ENCODE assay signal across 8 cellular contexts in the genomic region with DNA sequence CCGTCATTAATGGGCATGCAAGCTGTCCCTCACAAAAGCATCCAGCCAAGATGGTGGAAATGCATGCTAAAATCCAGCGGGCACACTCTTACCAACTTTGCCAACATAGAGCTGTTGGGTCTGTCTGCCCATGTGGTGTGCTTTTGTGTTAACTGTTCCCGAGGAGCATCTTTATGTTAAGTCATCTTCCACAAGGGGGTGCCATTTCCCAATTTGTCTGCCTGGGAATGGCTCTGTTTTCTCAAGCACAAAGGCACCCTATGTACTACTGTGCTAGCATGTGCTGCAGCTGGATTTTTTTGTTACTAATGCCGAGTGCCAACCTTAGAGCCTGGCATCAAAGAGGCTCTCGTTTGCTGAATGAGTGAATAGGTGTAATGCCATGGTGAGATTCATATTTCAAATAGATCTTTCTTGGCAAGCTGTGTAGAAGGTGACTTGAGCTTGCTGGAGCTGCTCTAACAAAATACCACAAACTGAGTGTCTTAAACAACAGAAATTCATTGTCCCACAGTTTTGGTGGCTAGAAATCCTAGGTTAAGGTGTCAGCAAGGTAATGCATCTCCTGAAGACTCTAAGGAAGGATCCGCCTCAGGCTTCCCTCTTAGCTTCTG.
A peak's percentile ranks its signal among the peaks of the same experiment; 100 is the strongest.
DNase-seq lines count a peak whose midpoint lies in the region; ATAC-seq, FAIRE-seq and TF ChIP-seq lines count a peak whose summit lies in the region.

No MANE protein-coding gene starts in this region.

- WGBS in IMR-90 (ENCODE audit: extremely low coverage in 2 of 2, insufficient read length in 1 of 2), 2 experiments, result no CpG with 5 or more reads among the region's 6 CpGs

- H2BK120ac ChIP-seq in IMR-90 (ENCODE audit: low read depth, low read length), result no peak overlapping the region

- H3K4me3 Mint-ChIP-seq in GM23338, result no peak overlapping the region
- H3K4me3 Mint-ChIP-seq in stimulated activated memory B cell treated with anti-CD40 and anti-IgM and Interleukin-4, amounts not matched to agents 10 μg/mL and 1 μg/mL and 100 μg/mL, for 72 hours, result no peak overlapping the region

- H2AK5ac ChIP-seq in IMR-90 (ENCODE audit: low read depth, low read length), result peak overlapping the region; percentile 38; the same call in 1 of the 2 replicates

- H3K27me3 ChIP-seq in GM23338 (ENCODE audit: insufficient read depth) (no peaks in the 10 kb centered on the region), IMR-90 (ENCODE audit: control insufficient read depth, insufficient read depth, low read length) (no peaks in the 10 kb centered on the region), OCI-LY1 (ENCODE audit: insufficient read depth, low read length) (no peaks in the 10 kb centered on the region), brain microvascular endothelial cell (replicated peaks) (no peaks in the 10 kb centered on the region), keratinocyte (ENCODE audit: control insufficient read depth, extremely low read depth, insufficient read depth, low read length) (no peaks in the 10 kb centered on the region)

- no peaks in the 10 kb centered on the region for H3K36me3 ChIP-seq in GM23338 (ENCODE audit: insufficient read depth)
- no peaks in the 10 kb centered on the region; the same call in 1 of the 2 replicates for H3K36me3 ChIP-seq in IMR-90 (ENCODE audit: control insufficient read depth, insufficient read depth, low read length)
- H3K36me3 ChIP-seq in OCI-LY1 (ENCODE audit: insufficient read depth, low read length), result no peaks in the 10 kb centered on the region
- H3K36me3 ChIP-seq in brain microvascular endothelial cell (replicated peaks), result no peaks in the 10 kb centered on the region
- H3K36me3 ChIP-seq in keratinocyte (ENCODE audit: control insufficient read depth in 2 of 2, extremely low read depth in 1 of 2, insufficient read depth in 2 of 2, low read length in 2 of 2), result no peaks in the 10 kb centered on the region

- no peaks in the 10 kb centered on the region for H4K20me1 ChIP-seq in GM23338 (replicated peaks; ENCODE audit: insufficient read depth)
- 0 out of 2 replicates have a peak, but pooled peaks cover 7% of the 10 kb centered on the region for H4K20me1 ChIP-seq in IMR-90 (ENCODE audit: insufficient read depth, low read length)
- H4K20me1 ChIP-seq in OCI-LY1 (ENCODE audit: insufficient read depth, low read length), result no peaks in the 10 kb centered on the region
- H4K20me1 ChIP-seq in keratinocyte (ENCODE audit: control insufficient read depth, extremely low read depth, insufficient read depth, low read length), result no peaks in the 10 kb centered on the region

- H3K27me3 Mint-ChIP-seq in GM23338 (ENCODE audit: insufficient read depth, low read depth, poor library complexity), result no peaks in the 10 kb centered on the region
- no peaks in the 10 kb centered on the region for H3K27me3 Mint-ChIP-seq in stimulated activated memory B cell treated with anti-CD40 and anti-IgM and Interleukin-4, amounts not matched to agents 10 μg/mL and 1 μg/mL and 100 μg/mL, for 72 hours

- peak overlapping the region; percentile 75; the same call in 1 of the 2 replicates for H2AFZ ChIP-seq in GM23338
- peak overlapping the region; percentile 58 for H2AFZ ChIP-seq in IMR-90 (replicated peaks; ENCODE audit: low read length, poor library complexity)
- no peak overlapping the region for H2AFZ ChIP-seq in OCI-LY1 (ENCODE audit: low read length)
- no peak overlapping the region for H2AFZ ChIP-seq in keratinocyte (ENCODE audit: control insufficient read depth, low read length)

- no peak overlapping the region for H3K18ac ChIP-seq in IMR-90 (ENCODE audit: low read depth, low read length)

- peak; percentile 82 for TF ChIP-seq RAD21 in IMR-90 (IDR thresholded peaks at IDR 0.05; ENCODE audit: low read length)

- peaks cover 8% of the 10 kb centered on the region; the same call in 1 of the 2 replicates for H3K4me1 ChIP-seq in GM23338 (ENCODE audit: insufficient read depth)
- H3K4me1 ChIP-seq in IMR-90 (ENCODE audit: control insufficient read depth, insufficient read depth, low read length), result peaks cover 4% of the 10 kb centered on the region
- no peaks in the 10 kb centered on the region for H3K4me1 ChIP-seq in OCI-LY1 (ENCODE audit: insufficient read depth, low read length, severe bottlenecking)
- H3K4me1 ChIP-seq in keratinocyte (ENCODE audit: control insufficient read depth, extremely low read depth, insufficient read depth, low read length), result no peaks in the 10 kb centered on the region

- BruUV-seq in IMR-90 (replicated peaks; lab: Mats Ljungman, UMichigan), result no TSS peak

- FAIRE-seq in keratinocyte (lab: Jason Lieb, UNC), result peak; percentile 44

- H3K9me2 ChIP-seq in GM23338 (ENCODE audit: insufficient read depth), result no peaks in the 10 kb centered on the region
- no peaks in the 10 kb centered on the region for H3K9me2 ChIP-seq in OCI-LY1 (ENCODE audit: low read depth, low read length)

- H3K9ac ChIP-seq in IMR-90 (ENCODE audit: low read depth, low read length) (no peak overlapping the region), OCI-LY1 (ENCODE audit: low read length) (no peak overlapping the region), keratinocyte (ENCODE audit: control insufficient read depth, extremely low read depth, insufficient read depth, low read length) (no peak overlapping the region)

- peak; percentile 100 for ATAC-seq in GM23338
- ATAC-seq in IMR-90 (ENCODE audit: low read depth), result peak; percentile 98
- ATAC-seq in stimulated activated memory B cell treated with anti-CD40 and anti-IgM and Interleukin-4, amounts not matched to agents 10 μg/mL and 1 μg/mL and 100 μg/mL, for 72 hours, result peak; percentile 72

- H3K4me1 Mint-ChIP-seq in GM23338, result peaks cover 12% of the 10 kb centered on the region
- H3K4me1 Mint-ChIP-seq in stimulated activated memory B cell treated with anti-CD40 and anti-IgM and Interleukin-4, amounts not matched to agents 10 μg/mL and 1 μg/mL and 100 μg/mL, for 72 hours, result no peaks in the 10 kb centered on the region

- H3K36me3 Mint-ChIP-seq in GM23338 (ENCODE audit: low read depth), result no peaks in the 10 kb centered on the region
- no peaks in the 10 kb centered on the region for H3K36me3 Mint-ChIP-seq in stimulated activated memory B cell treated with anti-CD40 and anti-IgM and Interleukin-4, amounts not matched to agents 10 μg/mL and 1 μg/mL and 100 μg/mL, for 72 hours

- H2AK9ac ChIP-seq in IMR-90 (replicated peaks; ENCODE audit: low read depth, low read length, poor library complexity), result peak overlapping the region; percentile 18

- H3F3A ChIP-seq in GM23338 (replicated peaks; ENCODE audit: low read depth), result no peaks in the 10 kb centered on the region
- H3F3A ChIP-seq in OCI-LY1 (ENCODE audit: insufficient read depth, low read length), result no peaks in the 10 kb centered on the region

- dilution Hi-C loops in IMR-90 (cut with HindIII; ENCODE audit: low sequenced_read_pairs, unreplicated experiment) (no loop called here), keratinocyte (cut with MboI; ENCODE audit: extremely low pct_ligation_motif_present, low sequenced_read_pairs) (no loop called here)

- peak overlapping the region; percentile 53; the same call in 1 of the 2 replicates for H2BK20ac ChIP-seq in IMR-90 (ENCODE audit: low read depth, low read length)

- no peak overlapping the region for H3K4me2 ChIP-seq in GM23338
- no peak overlapping the region for H3K4me2 ChIP-seq in IMR-90 (ENCODE audit: low read depth, low read length)
- H3K4me2 ChIP-seq in OCI-LY1 (ENCODE audit: low read length), result no peak overlapping the region
- no peak overlapping the region for H3K4me2 ChIP-seq in keratinocyte (ENCODE audit: control insufficient read depth, extremely low read depth, insufficient read depth, low read depth, low read length)

- 0 out of 2 replicates have a peak overlapping the region, but pooled peaks have one; percentile 27 for H4K91ac ChIP-seq in IMR-90 (ENCODE audit: insufficient read depth, low read depth, low read length)

- POLR2A ChIA-PET in IMR-90 (lab: Charles Lee; ENCODE audit: unreplicated experiment), result no interaction called here

- no peak overlapping the region for H3K56ac ChIP-seq in IMR-90 (ENCODE audit: extremely low read depth, insufficient read depth, low read length)

- H3K4me3 ChIP-seq in GM23338, result no peak overlapping the region
- no peak overlapping the region for H3K4me3 ChIP-seq in IMR-90 (ENCODE audit: insufficient read depth, low read depth, low read length)
- H3K4me3 ChIP-seq in OCI-LY1 (ENCODE audit: low read depth, low read length, poor library complexity, severe bottlenecking), result no peak overlapping the region
- H3K4me3 ChIP-seq in brain microvascular endothelial cell (ENCODE audit: low read depth, low read length), result no peak overlapping the region
- H3K4me3 ChIP-seq in keratinocyte (ENCODE audit: control insufficient read depth in 2 of 3, extremely low read depth in 1 of 3, insufficient read depth in 2 of 3, low read depth in 1 of 3, low read length in 3 of 3), result no peak overlapping the region

- TF ChIP-seq CTCF in GM23338 (conservative IDR thresholded peaks at IDR 0.05; ENCODE audit: low read depth in 2 of 2) (peak; percentile 81 to 82), IMR-90 (conservative IDR thresholded peaks at IDR 0.05; ENCODE audit: low read depth, low read length) (peak; percentile 71), OCI-LY1 (IDR thresholded peaks at IDR 0.05; ENCODE audit: low read length) (peak; percentile 63; the same call in 1 of the 2 replicates), brain microvascular endothelial cell (IDR thresholded peaks at IDR 0.05; ENCODE audit: low read depth, low read length, missing control alignments) (peak; percentile 71), keratinocyte (optimal IDR thresholded peaks at IDR 0.05 in 1 of 3, IDR thresholded peaks at IDR 0.05 in 1 of 3, conservative IDR thresholded peaks at IDR 0.05 in 1 of 3; ENCODE audit: extremely low read depth in 1 of 3, insufficient read depth in 2 of 3, low read length in 3 of 3) (peak; percentile 48 to 68 (median 60))

- H3K27ac Mint-ChIP-seq in GM23338, result no peak overlapping the region
- no peak overlapping the region for H3K27ac Mint-ChIP-seq in stimulated activated memory B cell treated with anti-CD40 and anti-IgM and Interleukin-4, amounts not matched to agents 10 μg/mL and 1 μg/mL and 100 μg/mL, for 72 hours

- in situ Hi-C loops in IMR-90 (cut with MboI; ENCODE audit: low sequenced_read_pairs) (no loop called here), brain microvascular endothelial cell (cut with HindIII; ENCODE audit: low pct_ligation_motif_present, low sequenced_read_pairs) (no loop called here)

- DNase-seq in activated naive CD4-positive, alpha-beta T cell treated with Interleukin-2 at 50 U/mL for 16 hours, result peak; percentile 3
- no peak for DNase-seq in activated naive CD4-positive, alpha-beta T cell (lab: John Stamatoyannopoulos, UW)
- DNase-seq in GM23338 (ENCODE audit: low spot score) (peak; percentile 95), IMR-90 (peak; percentile 85), brain microvascular endothelial cell (peak; percentile 73), keratinocyte (ENCODE audit: low read depth, low spot score) (no peak)

- no peaks in the 10 kb centered on the region for H3K9me3 ChIP-seq in IMR-90 (ENCODE audit: control insufficient read depth, insufficient read depth, low read length)
- H3K9me3 ChIP-seq in OCI-LY1 (ENCODE audit: low read length), result no peaks in the 10 kb centered on the region
- no peaks in the 10 kb centered on the region for H3K9me3 ChIP-seq in keratinocyte (ENCODE audit: control insufficient read depth, low read depth, low read length)

- H4K5ac ChIP-seq in IMR-90 (ENCODE audit: low read depth, low read length), result no peak overlapping the region

- TF ChIP-seq POLR2A in IMR-90 (IDR thresholded peaks at IDR 0.05; ENCODE audit: low read depth, low read length), result no peak

- H3K14ac ChIP-seq in IMR-90 (replicated peaks; ENCODE audit: low read depth, low read length), result peak overlapping the region; percentile 15; the same call in 1 of the 2 replicates

- H3K9me3 Mint-ChIP-seq in GM23338, result no peaks in the 10 kb centered on the region
- H3K9me3 Mint-ChIP-seq in stimulated activated memory B cell treated with anti-CD40 and anti-IgM and Interleukin-4, amounts not matched to agents 10 μg/mL and 1 μg/mL and 100 μg/mL, for 72 hours, result no peaks in the 10 kb centered on the region

- H3K79me2 ChIP-seq in GM23338 (replicated peaks; ENCODE audit: insufficient read depth) (no peaks in the 10 kb centered on the region), OCI-LY1 (ENCODE audit: insufficient read depth, low read length) (no peaks in the 10 kb centered on the region), keratinocyte (ENCODE audit: control insufficient read depth, insufficient read depth, low read length) (no peaks in the 10 kb centered on the region)

- H3K9me1 ChIP-seq in IMR-90 (ENCODE audit: insufficient read depth, low read length) (peaks cover 6% of the 10 kb centered on the region), keratinocyte (ENCODE audit: control insufficient read depth, extremely low read depth, insufficient read depth, low read length) (no peaks in the 10 kb centered on the region)

- H3K79me1 ChIP-seq in IMR-90 (ENCODE audit: low read depth in 1 of 2, low read length in 2 of 2), result peaks cover 21 to 59% of the 10 kb centered on the region in 2 experiments

- H3K23ac ChIP-seq in IMR-90 (ENCODE audit: low read depth, low read length), result peak overlapping the region; percentile 27; the same call in 1 of the 2 replicates

- H2BK15ac ChIP-seq in IMR-90 (ENCODE audit: low read depth, low read length), result no peak overlapping the region

- H2BK5ac ChIP-seq in IMR-90 (ENCODE audit: low read depth, low read length, poor library complexity, severe bottlenecking), result no peak overlapping the region

- intact Hi-C loops in IMR-90 (cut with micrococcal nuclease), result loop anchor here (5.0 to 10.0 kb wide), 3 partner anchors 74 to 332 kb away; partner anchors contain the start of gene TRHDE

- no peak overlapping the region for H3K27ac ChIP-seq in GM23338 (ENCODE audit: low read depth)
- H3K27ac ChIP-seq in IMR-90 (ENCODE audit: insufficient read depth, low read length), result no peak overlapping the region
- H3K27ac ChIP-seq in OCI-LY1 (ENCODE audit: low read depth, low read length, poor library complexity, severe bottlenecking), result no peak overlapping the region
- no peak overlapping the region for H3K27ac ChIP-seq in brain microvascular endothelial cell
- H3K27ac ChIP-seq in keratinocyte (ENCODE audit: control insufficient read depth, insufficient read depth, low read length), result no peak overlapping the region

- CTCF ChIA-PET in IMR-90 (lab: Yijun Ruan, JAX), result interaction anchor here (0.6 to 1.4 kb wide), 6 partner anchors 10 to 792 kb away, joined by 3 to 4 read pairs (median 3); partner anchors contain the start of gene TRHDE

- peak overlapping the region in 1 of 2 experiments; percentile 35; a peak in 2 of 4 replicates for H4K8ac ChIP-seq in IMR-90 (ENCODE audit: low read depth in 2 of 2, low read length in 2 of 2)

- peak overlapping the region; percentile 65 for H3K4ac ChIP-seq in IMR-90 (ENCODE audit: low read depth, low read length)

Comparison
In these comparisons a context has a peak if more than half of its experiments do, and no peak if none do; other contexts are left out.
1. DNase-seq: peak in activated naive CD4-positive, alpha-beta T cell treated with Interleukin-2 at 50 U/mL for 16 hours (single experiment), GM23338 (single experiment), IMR-90 (single experiment) and brain microvascular endothelial cell (single experiment); none in activated naive CD4-positive, alpha-beta T cell (0 of 4) and keratinocyte (single experiment).
2. H2AFZ ChIP-seq: peak in GM23338 (single experiment) and IMR-90 (single experiment); none in OCI-LY1 (single experiment) and keratinocyte (single experiment).
3. Peak in every context shown above with its lines, with median percentiles within 50 percentile points of each other: ATAC-seq and CTCF ChIP-seq.